15 cellular contexts compared by ENCODE assay signal in the genomic region with DNA sequence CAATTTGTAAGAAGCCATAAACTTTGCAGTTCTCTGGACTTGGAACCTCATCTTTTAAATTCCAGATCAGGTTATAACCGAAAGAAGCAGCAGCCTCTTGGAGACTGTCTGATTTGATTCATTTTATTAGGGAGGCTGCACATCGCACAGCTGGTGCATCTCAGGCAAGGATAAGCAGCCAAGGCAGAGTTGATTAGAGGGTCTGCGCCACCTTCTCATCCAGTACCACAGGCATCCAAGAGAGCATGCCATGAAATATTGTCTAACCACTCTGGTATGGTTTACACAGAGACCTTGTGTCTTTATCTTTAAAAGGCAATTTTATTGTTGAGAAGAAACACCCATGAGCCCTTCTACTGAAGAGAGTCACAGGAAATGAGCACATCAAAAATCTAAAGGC.
"Had no signal": no experiment of that assay in that cellular context is flagged by ENCODE, and none has a peak within 500 bp of the region (broad histone marks: within the 10 kb centered on the region; RNA-seq: fewer than 3 reads in every experiment).

No MANE protein-coding gene starts in this region.

- H3K36me3 ChIP-seq: left ventricle myocardium inferior, lower lobe of right lung, pancreas, transverse colon had no signal

- H3K4me3 ChIP-seq: dorsolateral prefrontal cortex, left ventricle myocardium inferior, lower lobe of right lung, pancreas, testis, transverse colon had no signal

- H3K4me1 ChIP-seq: foreskin keratinocyte, left ventricle myocardium inferior, lower lobe of right lung, pancreas, testis had no signal

- H3K9me3 ChIP-seq: left ventricle myocardium inferior, lower lobe of right lung, pancreas, testis, transverse colon had no signal

- DNase-seq: cortex of kidney; dorsolateral prefrontal cortex; effector CD8-positive, alpha-beta T cell; foreskin keratinocyte; immature natural killer cell; left ventricle myocardium inferior; lower lobe of right lung; occipital lobe; pancreas; right cardiac atrium; stimulated activated CD4-positive, alpha-beta T cell treated with anti-CD3 and anti-CD28 coated beads, Interleukin-4, amount 100 ng/mL, for 1 hour; stimulated activated CD8-positive, alpha-beta memory T cell treated with anti-CD3 and anti-CD28 coated beads, Interleukin-4, amount 100 ng/mL, for 48 hours; testis; transverse colon had no signal

- H3K27me3 ChIP-seq: foreskin keratinocyte, pancreas, testis had no signal

- H3K27ac ChIP-seq: dorsolateral prefrontal cortex, foreskin keratinocyte, left ventricle myocardium inferior, lower lobe of right lung, pancreas, testis, transverse colon had no signal

- ATAC-seq: lower lobe of right lung; pancreas; right cardiac atrium; stimulated activated effector memory CD8-positive, alpha-beta T cell treated with anti-CD3 and anti-CD28 coated beads, Interleukin-12 subunit alpha, Interleukin-12 subunit beta, amount 100 ng/mL, for 72 hours had no signal
